ENCODE assay signal across 22 cellular contexts in the genomic region with DNA sequence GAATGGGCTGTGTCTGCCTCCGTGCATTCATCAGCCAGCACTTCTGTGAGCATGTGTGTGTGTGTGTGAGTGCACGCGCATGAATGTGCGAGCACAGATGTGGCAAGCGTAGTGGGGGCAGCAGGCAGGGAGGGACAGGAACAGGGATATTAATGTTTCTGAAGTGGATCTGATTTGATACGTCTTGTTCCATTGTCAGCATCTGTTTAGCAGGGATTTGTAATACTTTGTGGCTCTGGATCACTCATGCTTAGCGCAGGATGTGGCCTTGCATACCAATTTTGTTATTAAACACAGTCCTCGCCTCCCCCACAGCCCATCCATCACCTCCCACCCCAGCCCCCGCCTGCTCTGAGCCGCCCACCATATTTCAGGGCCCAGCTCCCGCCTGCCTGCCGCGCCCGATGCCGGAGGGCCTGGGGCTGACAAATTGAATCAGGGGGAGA. TPM values are rescaled to one million over a fixed set of nuclear protein-coding genes. Genes with fewer than 3 reads are reported as not detected.
DNase-seq lines count a peak whose midpoint lies in the region; ATAC-seq and TF ChIP-seq lines count a peak whose summit lies in the region.
"Had no signal": no experiment of that assay in that cellular context is flagged by ENCODE, and none has a peak within 500 bp of the region (broad histone marks: within the 10 kb centered on the region; RNA-seq: fewer than 3 reads in every experiment).

No MANE protein-coding gene starts in this region.

- H3K9ac ChIP-seq in IMR-90 (ENCODE audit: low read depth, low read length) (0 out of 2 replicates have a peak overlapping the region, but pooled peaks have one; percentile 1), fibroblast of lung (ENCODE audit: insufficient read depth, low read length) (no peak overlapping the region)

- no peaks in the 10 kb centered on the region for H3K79me1 ChIP-seq in IMR-90 (ENCODE audit: low read depth in 1 of 2, low read length in 2 of 2)

- H3K56ac ChIP-seq in IMR-90 (ENCODE audit: extremely low read depth, insufficient read depth, low read length), result no peak overlapping the region

- H3K79me2 ChIP-seq in fibroblast of lung (ENCODE audit: control insufficient read depth, insufficient read depth, low read length), result no peaks in the 10 kb centered on the region
- H3K79me2 ChIP-seq in osteoblast (ENCODE audit: insufficient read depth, low read length), result no peaks in the 10 kb centered on the region

- H2BK15ac ChIP-seq in IMR-90 (ENCODE audit: low read depth, low read length), result no peak overlapping the region

- peak overlapping the region; percentile 2 for H3K23ac ChIP-seq in IMR-90 (ENCODE audit: low read depth, low read length)

- H4K20me1 ChIP-seq in IMR-90 (ENCODE audit: insufficient read depth, low read length) (no peaks in the 10 kb centered on the region), fibroblast of lung (ENCODE audit: control insufficient read depth, extremely low read depth, insufficient read depth, low read length) (no peaks in the 10 kb centered on the region), osteoblast (ENCODE audit: insufficient read depth, low read length) (no peaks in the 10 kb centered on the region)

- H2AK9ac ChIP-seq in IMR-90 (replicated peaks; ENCODE audit: low read depth, low read length, poor library complexity), result no peak overlapping the region

- peak overlapping the region; percentile 0 for H2BK5ac ChIP-seq in IMR-90 (ENCODE audit: low read depth, low read length, poor library complexity, severe bottlenecking)

- H3K4me2 ChIP-seq in IMR-90 (ENCODE audit: low read depth, low read length) (peak overlapping the region; percentile 3; the same call in 1 of the 2 replicates), fibroblast of lung (ENCODE audit: extremely low read depth, insufficient read depth, low read length) (peak overlapping the region; percentile 42), osteoblast (ENCODE audit: insufficient read depth, low read length) (no peak overlapping the region)

- BruUV-seq in IMR-90 (replicated peaks; lab: Mats Ljungman, UMichigan), result no TSS peak

- in situ Hi-C loops in IMR-90 (cut with MboI; ENCODE audit: low sequenced_read_pairs), result no loop called here

- TF ChIP-seq CTCF in IMR-90 (conservative IDR thresholded peaks at IDR 0.05; ENCODE audit: low read depth, low read length) (no peak), fibroblast of lung (conservative IDR thresholded peaks at IDR 0.05 in 1 of 2, IDR thresholded peaks at IDR 0.05 in 1 of 2; ENCODE audit: low read depth in 1 of 2, low read length in 2 of 2) (no peak), osteoblast (IDR thresholded peaks at IDR 0.05; ENCODE audit: extremely low read depth, low read depth, low read length) (no peak)

- DNase-seq in AG20443 (ENCODE audit: low spot score) (peak; percentile 35), IMR-90 (peak; percentile 70), fibroblast of lung (ENCODE audit: low read depth in 2 of 2) (peak; percentile 59 to 72), osteoblast (ENCODE audit: insufficient read length, low spot score, missing footprints) (peak; percentile 58), T-helper 1 cell (no peak), NCI-H1105 (lab: John Stamatoyannopoulos, UW) (no peak)
- DNase-seq in stimulated activated CD4-positive, alpha-beta T cell treated with anti-CD3 and anti-CD28 coated beads, Interleukin-2, amount 100 ng/mL, for 24 hours, result no peak
- DNase-seq: C1 segment of cervical spinal cord, Caco-2, DMS79, H7, natural killer cell, NCI-H1092, NCI-H2081, NCI-H774, T-helper 9 cell, upper lobe of right lung had no signal

- H3K4me1 ChIP-seq in IMR-90 (ENCODE audit: control insufficient read depth, insufficient read depth, low read length) (peaks cover 21% of the 10 kb centered on the region), fibroblast of lung (ENCODE audit: control insufficient read depth, extremely low read depth, insufficient read depth, low read length) (peaks cover 31% of the 10 kb centered on the region), osteoblast (ENCODE audit: insufficient read depth, low read length) (peaks cover 45% of the 10 kb centered on the region)
- H3K4me1 ChIP-seq: Caco-2, upper lobe of right lung had no signal

- peaks cover 15% of the 10 kb centered on the region for H3K9me1 ChIP-seq in IMR-90 (ENCODE audit: insufficient read depth, low read length)

- H2AK5ac ChIP-seq in IMR-90 (ENCODE audit: low read depth, low read length), result peak overlapping the region; percentile 52

- ATAC-seq in IMR-90 (ENCODE audit: low read depth) (peak; percentile 40), HG03097 (IDR thresholded peaks at IDR 0.05; ENCODE audit: low FRiP score, unreplicated experiment) (no peak)
- ATAC-seq: activated naive CD4-positive, alpha-beta T cell treated with anti-CD3 and anti-CD28 coated beads, Interleukin-2, amount 50 U/mL, for 72 hours; gastroesophageal sphincter; natural killer cell; upper lobe of right lung; WTC11 had no signal

- H2AFZ ChIP-seq in IMR-90 (replicated peaks; ENCODE audit: low read length, poor library complexity), result peak overlapping the region; percentile 29
- H2AFZ ChIP-seq in fibroblast of lung (ENCODE audit: low read length), result no peak overlapping the region
- H2AFZ ChIP-seq in osteoblast (ENCODE audit: low read length), result no peak overlapping the region

- H3K4me3 ChIP-seq in IMR-90 (ENCODE audit: insufficient read depth, low read depth, low read length) (no peak overlapping the region), fibroblast of lung (replicated peaks in 1 of 4; ENCODE audit: control extremely low read depth in 1 of 4, insufficient read depth in 1 of 4, low read depth in 3 of 4, low read length in 4 of 4) (no peak overlapping the region), osteoblast (ENCODE audit: insufficient read depth, low read length) (no peak overlapping the region)
- H3K4me3 ChIP-seq: gastroesophageal sphincter, upper lobe of right lung had no signal

- H4K5ac ChIP-seq in IMR-90 (ENCODE audit: low read depth, low read length), result peak overlapping the region; percentile 46; the same call in 1 of the 2 replicates

- no peaks in the 10 kb centered on the region for H3K9me3 ChIP-seq in IMR-90 (ENCODE audit: control insufficient read depth, insufficient read depth, low read length)
- no peaks in the 10 kb centered on the region for H3K9me3 ChIP-seq in fibroblast of lung (ENCODE audit: control insufficient read depth, insufficient read depth, low read depth, low read length)
- H3K9me3 ChIP-seq in osteoblast (ENCODE audit: low read depth, low read length), result no peaks in the 10 kb centered on the region
- H3K9me3 ChIP-seq: Caco-2, gastroesophageal sphincter, upper lobe of right lung had no signal

- CTCF ChIA-PET in IMR-90 (lab: Yijun Ruan, JAX), result interaction anchor here (1.2 kb wide), 1 partner anchor 10 kb away, joined by 3 read pairs; no protein-coding TSS in a partner anchor

- H3K14ac ChIP-seq in IMR-90 (replicated peaks; ENCODE audit: low read depth, low read length), result peak overlapping the region; percentile 83

- no peak for TF ChIP-seq POLR2A in IMR-90 (IDR thresholded peaks at IDR 0.05; ENCODE audit: low read depth, low read length)

- TF ChIP-seq RAD21 in IMR-90 (IDR thresholded peaks at IDR 0.05; ENCODE audit: low read length), result no peak

- H3K4ac ChIP-seq in IMR-90 (ENCODE audit: low read depth, low read length), result peak overlapping the region; percentile 58

- H2BK20ac ChIP-seq in IMR-90 (ENCODE audit: low read depth, low read length), result peak overlapping the region; percentile 62

- peak overlapping the region in 1 of 2 experiments; percentile 19; a peak in 1 of 4 replicates for H4K8ac ChIP-seq in IMR-90 (ENCODE audit: low read depth in 2 of 2, low read length in 2 of 2)

- peak overlapping the region; percentile 30; the same call in 1 of the 2 replicates for H4K91ac ChIP-seq in IMR-90 (ENCODE audit: insufficient read depth, low read depth, low read length)

- peak overlapping the region; percentile 18; the same call in 1 of the 2 replicates for H3K18ac ChIP-seq in IMR-90 (ENCODE audit: low read depth, low read length)

- peaks cover 5% of the 10 kb centered on the region for H3K27me3 ChIP-seq in IMR-90 (ENCODE audit: control insufficient read depth, insufficient read depth, low read length)
- H3K27me3 ChIP-seq in fibroblast of lung (ENCODE audit: control insufficient read depth, insufficient read depth, low read length), result no peaks in the 10 kb centered on the region
- no peaks in the 10 kb centered on the region for H3K27me3 ChIP-seq in osteoblast (ENCODE audit: insufficient read depth, low read length)
- H3K27me3 ChIP-seq: upper lobe of right lung had no signal

- intact Hi-C loops in IMR-90 (cut with micrococcal nuclease), result no loop called here

- peak overlapping the region; percentile 69 for H2BK120ac ChIP-seq in IMR-90 (ENCODE audit: low read depth, low read length)

- dilution Hi-C loops in IMR-90 (cut with HindIII; ENCODE audit: low sequenced_read_pairs, unreplicated experiment), result no loop called here

- POLR2A ChIA-PET in IMR-90 (lab: Charles Lee; ENCODE audit: unreplicated experiment), result interaction anchor here (0.6 kb wide), 1 partner anchor 12 kb away, joined by 3 read pairs; no protein-coding TSS in a partner anchor

- 49% methylated on average over 4 of the region's 15 CpGs; no CpG with 5 or more reads in 1 of the 2 experiments for WGBS in IMR-90 (ENCODE audit: extremely low coverage in 2 of 2, insufficient read length in 1 of 2), 2 experiments

- H3K36me3 ChIP-seq in IMR-90 (ENCODE audit: control insufficient read depth, insufficient read depth, low read length) (no peaks in the 10 kb centered on the region), fibroblast of lung (ENCODE audit: control insufficient read depth, insufficient read depth, low read length) (no peaks in the 10 kb centered on the region), osteoblast (ENCODE audit: insufficient read depth, low read length) (no peaks in the 10 kb centered on the region)
- H3K36me3 ChIP-seq: gastroesophageal sphincter, upper lobe of right lung had no signal

- H3K27ac ChIP-seq in IMR-90 (ENCODE audit: insufficient read depth, low read length) (no peak overlapping the region), fibroblast of lung (ENCODE audit: insufficient read depth, low read length) (no peak overlapping the region), osteoblast (ENCODE audit: low read depth, low read length) (no peak overlapping the region)
- H3K27ac ChIP-seq: gastroesophageal sphincter, upper lobe of right lung had no signal

RNA-seq across cellular contexts. Expression of a gene that starts 52.4 kb away (rescaled TPM):
- total RNA-seq in IMR-90 (2012; rRNA removed) (2.2 and 2.7 TPM in 2 replicates), fibroblast of lung (5.6 and 8.1 TPM in 2 replicates), osteoblast (6.9 and 7.7 TPM in 2 replicates)
- polyA plus RNA-seq in IMR-90 (2012; rRNA removed) (6.3 and 8.1 TPM in 2 replicates), fibroblast of lung (11.6 and 12.4 TPM in 2 replicates)
- 6.7 and 9.4 TPM in 2 replicates for polyA plus RNA-seq in IMR-90 (2012; cell fraction: cytosol; rRNA removed)
- 3.1 and 5.5 TPM in 2 replicates for polyA plus RNA-seq in IMR-90 (2012; cell fraction: nucleus; rRNA removed; ENCODE audit: low replicate concordance)
- polyA plus RNA-seq in fibroblast of lung (2012), result 16.4 and 16.8 TPM in 2 replicates
- polyA minus RNA-seq in fibroblast of lung (ENCODE audit: low replicate concordance), result 15.9 and 37.0 TPM in 2 replicates

RNA-seq across cellular contexts. Expression of a gene that starts 52.6 kb away (rescaled TPM):
- total RNA-seq in IMR-90 (2012; rRNA removed) (0.28 and 0.36 TPM in 2 replicates), fibroblast of lung (2.3 and 6.4 TPM in 2 replicates), osteoblast (3.2 and 4.3 TPM in 2 replicates)
- polyA plus RNA-seq in IMR-90 (2012; rRNA removed) (0.72 and 1.1 TPM in 2 replicates), fibroblast of lung (0.75 and 2.4 TPM in 2 replicates)
- polyA plus RNA-seq in IMR-90 (2012; cell fraction: cytosol; rRNA removed), result 0.33 TPM in 1 of 2 replicates, not detected in the other
- 15.3 and 21.0 TPM in 2 replicates for polyA plus RNA-seq in IMR-90 (2012; cell fraction: nucleus; rRNA removed; ENCODE audit: low replicate concordance)
- polyA plus RNA-seq in fibroblast of lung (2012), result 0.27 and 1.0 TPM in 2 replicates
- polyA minus RNA-seq in fibroblast of lung (ENCODE audit: low replicate concordance), result not detected in 2 replicates
- total RNA-seq: Caco-2, epithelial cell of proximal tubule had no signal

Comparison
In these comparisons a context has a peak if more than half of its experiments do, and no peak if none do; other contexts are left out.
1. DNase-seq: peak in AG20443 (single experiment), IMR-90 (single experiment), fibroblast of lung (2 of 2) and osteoblast (single experiment); none in T-helper 1 cell (0 of 5), NCI-H1105 (single experiment) and stimulated activated CD4-positive, alpha-beta T cell treated with anti-CD3 and anti-CD28 coated beads, Interleukin-2, amount 100 ng/mL, for 24 hours (0 of 2).